ENCODE assay signal across 1 cellular context in the genomic region with DNA sequence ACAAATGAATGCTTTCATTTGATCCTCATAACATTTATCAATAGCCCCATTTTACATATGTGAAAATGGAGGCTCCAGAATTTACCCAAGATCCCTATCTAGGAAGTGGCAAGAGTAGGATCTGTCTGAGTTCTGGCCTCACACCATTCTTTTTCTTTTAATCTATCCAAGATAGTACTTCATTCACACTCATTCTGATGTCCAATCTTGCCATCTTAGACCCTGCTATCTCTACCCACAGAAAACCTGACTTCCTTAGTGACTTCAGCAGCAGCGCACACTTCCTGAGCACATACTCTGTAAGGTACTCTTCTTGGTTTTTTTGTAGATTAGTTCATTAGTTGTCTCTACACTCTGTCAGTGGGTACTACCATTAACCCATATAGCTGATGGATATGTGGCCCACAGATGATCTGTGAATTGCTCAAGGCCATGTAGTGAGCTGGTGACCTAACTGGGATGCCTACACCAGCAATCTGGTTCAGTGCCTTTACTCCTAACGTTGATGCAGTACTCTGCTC.
TF ChIP-seq lines count a peak whose summit lies in the region.

No MANE protein-coding gene starts in this region.

TF ChIP-seq in K562, 482 proteins besides CTCF, POLR2A, EP300 and RAD21 (continued from another document and continues in another):
- TF ChIP-seq PRDM10 (IDR thresholded peaks at IDR 0.05; ENCODE audit: partially characterized antibody) (no peak), ZNF133 (CRISPR knock-in tag; IDR thresholded peaks at IDR 0.05) (no peak), KHSRP (IDR thresholded peaks at IDR 0.05) (no peak; the same call in 1 of the 2 replicates), SRF (CRISPR knock-in tag; IDR thresholded peaks at IDR 0.05) (no peak), ZBTB8A (IDR thresholded peaks at IDR 0.05; ENCODE audit: partially characterized antibody) (no peak), KLF1 (tag; IDR thresholded peaks at IDR 0.05) (no peak), SMARCC2 (IDR thresholded peaks at IDR 0.05; ENCODE audit: low read depth) (no peak), ZNF766 (CRISPR knock-in tag; conservative IDR thresholded peaks at IDR 0.05) (0 out of 2 replicates have a peak, but pooled peaks have one; percentile 46), TAF1 (IDR thresholded peaks at IDR 0.05; ENCODE audit: control insufficient read depth, extremely low read depth, insufficient read depth, low read length, severe bottlenecking) (no peak), RNF2 (IDR thresholded peaks at IDR 0.05) (peak; percentile 54; the same call in 1 of the 2 replicates), POLR3A (IDR thresholded peaks at IDR 0.05; ENCODE audit: borderline replicate concordance, extremely low read depth, insufficient read depth, insufficient read length) (no peak), ZNF224 (CRISPR knock-in tag; IDR thresholded peaks at IDR 0.05) (no peak), ARID2 (IDR thresholded peaks at IDR 0.05) (no peak), ZNF175 (CRISPR knock-in tag; IDR thresholded peaks at IDR 0.05; ENCODE audit: low read depth) (peak; percentile 54; the same call in 1 of the 2 replicates), ZNF395 (CRISPR knock-in tag; IDR thresholded peaks at IDR 0.05) (no peak), ZNF347 (CRISPR knock-in tag; IDR thresholded peaks at IDR 0.05; ENCODE audit: low read depth) (no peak), PHF21A (IDR thresholded peaks at IDR 0.05; ENCODE audit: borderline replicate concordance, low read depth) (no peak), NFATC3 (IDR thresholded peaks at IDR 0.05) (no peak), ZNF830 (CRISPR knock-in tag; IDR thresholded peaks at IDR 0.05) (no peak), ZNF764 (CRISPR knock-in tag; IDR thresholded peaks at IDR 0.05; ENCODE audit: low read depth) (no peak), ZNF277 (CRISPR knock-in tag; IDR thresholded peaks at IDR 0.05; ENCODE audit: borderline replicate concordance) (no peak), XRCC5 (IDR thresholded peaks at IDR 0.05; ENCODE audit: low read depth, low read length) (no peak), ARID1B (IDR thresholded peaks at IDR 0.05) (peak; percentile 80), TOE1 (IDR thresholded peaks at IDR 0.05; ENCODE audit: borderline replicate concordance) (no peak), TOE1 (CRISPR knock-in tag; IDR thresholded peaks at IDR 0.05; ENCODE audit: borderline replicate concordance, low read depth) (no peak), KLF13 (tag; IDR thresholded peaks at IDR 0.05; ENCODE audit: borderline replicate concordance, low read depth) (no peak), ELF1 (tag; IDR thresholded peaks at IDR 0.05) (no peak; the same call in 1 of the 2 replicates), PTRF (tag; IDR thresholded peaks at IDR 0.05) (no peak; the same call in 1 of the 2 replicates), ESRRA (IDR thresholded peaks at IDR 0.05; ENCODE audit: borderline replicate concordance, low read depth) (no peak), MEIS2 (IDR thresholded peaks at IDR 0.05; ENCODE audit: partially characterized antibody) (no peak), ZNF146 (CRISPR knock-in tag; IDR thresholded peaks at IDR 0.05; ENCODE audit: unreplicated experiment) (no peak), ZSCAN32 (CRISPR knock-in tag; IDR thresholded peaks at IDR 0.05) (no peak), BRD9 (IDR thresholded peaks at IDR 0.05; ENCODE audit: low read depth, partially characterized antibody) (no peak), THRAP3 (IDR thresholded peaks at IDR 0.05; ENCODE audit: borderline replicate concordance) (no peak), ZNF24 (IDR thresholded peaks at IDR 0.05) (peak; percentile 81; the same call in 1 of the 2 replicates), ZEB2 (IDR thresholded peaks at IDR 0.05) (no peak), ZNF121 (CRISPR knock-in tag; conservative IDR thresholded peaks at IDR 0.05) (no peak), MEF2A (IDR thresholded peaks at IDR 0.05; ENCODE audit: control insufficient read depth, low read depth, low read length) (no peak), HDAC2 (IDR thresholded peaks at IDR 0.05) (peak; percentile 79), TRIM28 (IDR thresholded peaks at IDR 0.05) (no peak), HMG20B (CRISPR knock-in tag; IDR thresholded peaks at IDR 0.05) (no peak), ATF3 (IDR thresholded peaks at IDR 0.05) (no peak), ATF3 (CRISPR knock-in tag; conservative IDR thresholded peaks at IDR 0.05) (no peak), SMAD3 (CRISPR knock-in tag; conservative IDR thresholded peaks at IDR 0.05) (peak; percentile 24; the same call in 1 of the 2 replicates), ZC3H11A (IDR thresholded peaks at IDR 0.05; ENCODE audit: low read depth, low read length) (no peak), HCFC1 (IDR thresholded peaks at IDR 0.05; ENCODE audit: low read depth, low read length) (no peak), SNIP1 (IDR thresholded peaks at IDR 0.05; ENCODE audit: low read depth) (no peak), EP400 (IDR thresholded peaks at IDR 0.05) (no peak)
- TF ChIP-seq, protein P1, sequence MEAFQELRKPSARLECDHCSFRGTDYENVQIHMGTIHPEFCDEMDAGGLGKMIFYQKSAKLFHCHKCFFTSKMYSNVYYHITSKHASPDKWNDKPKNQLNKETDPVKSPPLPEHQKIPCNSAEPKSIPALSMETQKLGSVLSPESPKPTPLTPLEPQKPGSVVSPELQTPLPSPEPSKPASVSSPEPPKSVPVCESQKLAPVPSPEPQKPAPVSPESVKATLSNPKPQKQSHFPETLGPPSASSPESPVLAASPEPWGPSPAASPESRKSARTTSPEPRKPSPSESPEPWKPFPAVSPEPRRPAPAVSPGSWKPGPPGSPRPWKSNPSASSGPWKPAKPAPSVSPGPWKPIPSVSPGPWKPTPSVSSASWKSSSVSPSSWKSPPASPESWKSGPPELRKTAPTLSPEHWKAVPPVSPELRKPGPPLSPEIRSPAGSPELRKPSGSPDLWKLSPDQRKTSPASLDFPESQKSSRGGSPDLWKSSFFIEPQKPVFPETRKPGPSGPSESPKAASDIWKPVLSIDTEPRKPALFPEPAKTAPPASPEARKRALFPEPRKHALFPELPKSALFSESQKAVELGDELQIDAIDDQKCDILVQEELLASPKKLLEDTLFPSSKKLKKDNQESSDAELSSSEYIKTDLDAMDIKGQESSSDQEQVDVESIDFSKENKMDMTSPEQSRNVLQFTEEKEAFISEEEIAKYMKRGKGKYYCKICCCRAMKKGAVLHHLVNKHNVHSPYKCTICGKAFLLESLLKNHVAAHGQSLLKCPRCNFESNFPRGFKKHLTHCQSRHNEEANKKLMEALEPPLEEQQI (IDR thresholded peaks at IDR 0.05): no peak
- TF ChIP-seq, protein P2, sequence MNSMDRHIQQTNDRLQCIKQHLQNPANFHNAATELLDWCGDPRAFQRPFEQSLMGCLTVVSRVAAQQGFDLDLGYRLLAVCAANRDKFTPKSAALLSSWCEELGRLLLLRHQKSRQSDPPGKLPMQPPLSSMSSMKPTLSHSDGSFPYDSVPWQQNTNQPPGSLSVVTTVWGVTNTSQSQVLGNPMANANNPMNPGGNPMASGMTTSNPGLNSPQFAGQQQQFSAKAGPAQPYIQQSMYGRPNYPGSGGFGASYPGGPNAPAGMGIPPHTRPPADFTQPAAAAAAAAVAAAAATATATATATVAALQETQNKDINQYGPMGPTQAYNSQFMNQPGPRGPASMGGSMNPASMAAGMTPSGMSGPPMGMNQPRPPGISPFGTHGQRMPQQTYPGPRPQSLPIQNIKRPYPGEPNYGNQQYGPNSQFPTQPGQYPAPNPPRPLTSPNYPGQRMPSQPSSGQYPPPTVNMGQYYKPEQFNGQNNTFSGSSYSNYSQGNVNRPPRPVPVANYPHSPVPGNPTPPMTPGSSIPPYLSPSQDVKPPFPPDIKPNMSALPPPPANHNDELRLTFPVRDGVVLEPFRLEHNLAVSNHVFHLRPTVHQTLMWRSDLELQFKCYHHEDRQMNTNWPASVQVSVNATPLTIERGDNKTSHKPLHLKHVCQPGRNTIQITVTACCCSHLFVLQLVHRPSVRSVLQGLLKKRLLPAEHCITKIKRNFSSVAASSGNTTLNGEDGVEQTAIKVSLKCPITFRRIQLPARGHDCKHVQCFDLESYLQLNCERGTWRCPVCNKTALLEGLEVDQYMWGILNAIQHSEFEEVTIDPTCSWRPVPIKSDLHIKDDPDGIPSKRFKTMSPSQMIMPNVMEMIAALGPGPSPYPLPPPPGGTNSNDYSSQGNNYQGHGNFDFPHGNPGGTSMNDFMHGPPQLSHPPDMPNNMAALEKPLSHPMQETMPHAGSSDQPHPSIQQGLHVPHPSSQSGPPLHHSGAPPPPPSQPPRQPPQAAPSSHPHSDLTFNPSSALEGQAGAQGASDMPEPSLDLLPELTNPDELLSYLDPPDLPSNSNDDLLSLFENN (IDR thresholded peaks at IDR 0.05; ENCODE audit: low read depth in 2 of 2, low read length in 2 of 2): no peak; a peak in 1 of 4 replicates
- TF ChIP-seq, protein P3, sequence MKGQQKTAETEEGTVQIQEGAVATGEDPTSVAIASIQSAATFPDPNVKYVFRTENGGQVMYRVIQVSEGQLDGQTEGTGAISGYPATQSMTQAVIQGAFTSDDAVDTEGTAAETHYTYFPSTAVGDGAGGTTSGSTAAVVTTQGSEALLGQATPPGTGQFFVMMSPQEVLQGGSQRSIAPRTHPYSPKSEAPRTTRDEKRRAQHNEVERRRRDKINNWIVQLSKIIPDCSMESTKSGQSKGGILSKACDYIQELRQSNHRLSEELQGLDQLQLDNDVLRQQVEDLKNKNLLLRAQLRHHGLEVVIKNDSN (CRISPR knock-in tag; IDR thresholded peaks at IDR 0.05): no peak
- TF ChIP-seq, protein P4, sequence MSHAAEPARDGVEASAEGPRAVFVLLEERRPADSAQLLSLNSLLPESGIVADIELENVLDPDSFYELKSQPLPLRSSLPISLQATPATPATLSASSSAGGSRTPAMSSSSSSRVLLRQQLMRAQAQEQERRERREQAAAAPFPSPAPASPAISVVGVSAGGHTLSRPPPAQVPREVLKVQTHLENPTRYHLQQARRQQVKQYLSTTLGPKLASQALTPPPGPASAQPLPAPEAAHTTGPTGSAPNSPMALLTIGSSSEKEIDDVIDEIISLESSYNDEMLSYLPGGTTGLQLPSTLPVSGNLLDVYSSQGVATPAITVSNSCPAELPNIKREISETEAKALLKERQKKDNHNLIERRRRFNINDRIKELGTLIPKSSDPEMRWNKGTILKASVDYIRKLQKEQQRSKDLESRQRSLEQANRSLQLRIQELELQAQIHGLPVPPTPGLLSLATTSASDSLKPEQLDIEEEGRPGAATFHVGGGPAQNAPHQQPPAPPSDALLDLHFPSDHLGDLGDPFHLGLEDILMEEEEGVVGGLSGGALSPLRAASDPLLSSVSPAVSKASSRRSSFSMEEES (CRISPR knock-in tag; IDR thresholded peaks at IDR 0.05): no peak
